ENCODE assay signal across 1 cellular context in the genomic region with DNA sequence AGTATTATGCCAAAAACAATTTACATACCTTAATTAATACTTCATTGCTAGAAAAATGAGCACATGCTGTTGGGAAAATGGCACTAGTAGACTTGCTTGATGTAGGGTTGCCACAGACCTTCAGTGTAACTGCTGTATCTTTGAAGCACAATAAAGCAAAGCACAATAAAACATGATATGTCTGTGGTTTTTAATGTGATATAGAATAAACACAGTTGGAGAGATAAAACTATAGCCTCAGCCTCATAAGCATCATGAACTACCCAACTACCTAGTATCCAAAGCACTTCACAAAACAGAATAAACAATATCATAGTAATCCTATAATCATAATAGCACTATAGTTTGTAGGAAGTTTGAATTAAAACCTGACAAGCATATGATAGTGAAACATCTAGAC.
TF ChIP-seq lines count a peak whose summit lies in the region.

No MANE protein-coding gene starts in this region.

TF ChIP-seq in HEK293, 187 proteins besides CTCF, POLR2A, EP300 and RAD21 (continued from another document and continues in another):
- TF ChIP-seq, protein P1, sequence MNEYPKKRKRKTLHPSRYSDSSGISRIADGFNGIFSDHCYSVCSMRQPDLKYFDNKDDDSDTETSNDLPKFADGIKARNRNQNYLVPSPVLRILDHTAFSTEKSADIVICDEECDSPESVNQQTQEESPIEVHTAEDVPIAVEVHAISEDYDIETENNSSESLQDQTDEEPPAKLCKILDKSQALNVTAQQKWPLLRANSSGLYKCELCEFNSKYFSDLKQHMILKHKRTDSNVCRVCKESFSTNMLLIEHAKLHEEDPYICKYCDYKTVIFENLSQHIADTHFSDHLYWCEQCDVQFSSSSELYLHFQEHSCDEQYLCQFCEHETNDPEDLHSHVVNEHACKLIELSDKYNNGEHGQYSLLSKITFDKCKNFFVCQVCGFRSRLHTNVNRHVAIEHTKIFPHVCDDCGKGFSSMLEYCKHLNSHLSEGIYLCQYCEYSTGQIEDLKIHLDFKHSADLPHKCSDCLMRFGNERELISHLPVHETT (tag by site-specific recombination; IDR thresholded peaks at IDR 0.05): no peak
- TF ChIP-seq ZNF623 (tag by site-specific recombination; IDR thresholded peaks at IDR 0.05): no peak
- TF ChIP-seq, protein P2, sequence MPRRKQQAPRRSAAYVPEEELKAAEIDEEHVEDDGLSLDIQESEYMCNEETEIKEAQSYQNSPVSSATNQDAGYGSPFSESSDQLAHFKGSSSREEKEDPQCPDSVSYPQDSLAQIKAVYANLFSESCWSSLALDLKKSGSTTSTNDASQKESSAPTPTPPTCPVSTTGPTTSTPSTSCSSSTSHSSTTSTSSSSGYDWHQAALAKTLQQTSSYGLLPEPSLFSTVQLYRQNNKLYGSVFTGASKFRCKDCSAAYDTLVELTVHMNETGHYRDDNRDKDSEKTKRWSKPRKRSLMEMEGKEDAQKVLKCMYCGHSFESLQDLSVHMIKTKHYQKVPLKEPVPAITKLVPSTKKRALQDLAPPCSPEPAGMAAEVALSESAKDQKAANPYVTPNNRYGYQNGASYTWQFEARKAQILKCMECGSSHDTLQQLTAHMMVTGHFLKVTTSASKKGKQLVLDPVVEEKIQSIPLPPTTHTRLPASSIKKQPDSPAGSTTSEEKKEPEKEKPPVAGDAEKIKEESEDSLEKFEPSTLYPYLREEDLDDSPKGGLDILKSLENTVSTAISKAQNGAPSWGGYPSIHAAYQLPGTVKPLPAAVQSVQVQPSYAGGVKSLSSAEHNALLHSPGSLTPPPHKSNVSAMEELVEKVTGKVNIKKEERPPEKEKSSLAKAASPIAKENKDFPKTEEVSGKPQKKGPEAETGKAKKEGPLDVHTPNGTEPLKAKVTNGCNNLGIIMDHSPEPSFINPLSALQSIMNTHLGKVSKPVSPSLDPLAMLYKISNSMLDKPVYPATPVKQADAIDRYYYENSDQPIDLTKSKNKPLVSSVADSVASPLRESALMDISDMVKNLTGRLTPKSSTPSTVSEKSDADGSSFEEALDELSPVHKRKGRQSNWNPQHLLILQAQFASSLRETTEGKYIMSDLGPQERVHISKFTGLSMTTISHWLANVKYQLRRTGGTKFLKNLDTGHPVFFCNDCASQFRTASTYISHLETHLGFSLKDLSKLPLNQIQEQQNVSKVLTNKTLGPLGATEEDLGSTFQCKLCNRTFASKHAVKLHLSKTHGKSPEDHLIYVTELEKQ (tag by site-specific recombination; IDR thresholded peaks at IDR 0.05; ENCODE audit: borderline replicate concordance): peak; percentile 88; the same call in 1 of the 2 replicates
- TF ChIP-seq GLI2 (tag by site-specific recombination; IDR thresholded peaks at IDR 0.05; ENCODE audit: borderline replicate concordance, low read depth): peak; percentile 64; the same call in 1 of the 2 replicates
- no peak for TF ChIP-seq ZBTB21 (tag by site-specific recombination; IDR thresholded peaks at IDR 0.05)
- no peak for TF ChIP-seq ZNF514 (tag by site-specific recombination; IDR thresholded peaks at IDR 0.05)
- TF ChIP-seq ZBTB20 (tag by site-specific recombination; IDR thresholded peaks at IDR 0.05): no peak
- no peak; the same call in 1 of the 2 replicates for TF ChIP-seq KLF10 (tag by site-specific recombination; IDR thresholded peaks at IDR 0.05)
- TF ChIP-seq MYNN (tag by site-specific recombination; IDR thresholded peaks at IDR 0.05; ENCODE audit: borderline replicate concordance): no peak
- TF ChIP-seq ZNF610 (tag by site-specific recombination; IDR thresholded peaks at IDR 0.05; ENCODE audit: borderline replicate concordance): no peak
- TF ChIP-seq ZNF660 (tag by site-specific recombination; IDR thresholded peaks at IDR 0.05): no peak
- no peak for TF ChIP-seq ZNF16 (tag by site-specific recombination; IDR thresholded peaks at IDR 0.05; ENCODE audit: low read depth)
- TF ChIP-seq ZBTB8A (tag by site-specific recombination; IDR thresholded peaks at IDR 0.05): no peak
- TF ChIP-seq ZFP69B (tag by site-specific recombination; IDR thresholded peaks at IDR 0.05): no peak
- peak; percentile 87 for TF ChIP-seq FEZF1 (tag by site-specific recombination; IDR thresholded peaks at IDR 0.05)
- TF ChIP-seq IKZF3 (tag by site-specific recombination; IDR thresholded peaks at IDR 0.05): peak; percentile 40; the same call in 1 of the 2 replicates
- TF ChIP-seq ZNF37A (tag by site-specific recombination; IDR thresholded peaks at IDR 0.05): no peak
- no peak for TF ChIP-seq WT1 (tag by site-specific recombination; IDR thresholded peaks at IDR 0.05)
- TF ChIP-seq ZNF776 (tag by site-specific recombination; IDR thresholded peaks at IDR 0.05; ENCODE audit: borderline replicate concordance): no peak
- TF ChIP-seq, protein P3, sequence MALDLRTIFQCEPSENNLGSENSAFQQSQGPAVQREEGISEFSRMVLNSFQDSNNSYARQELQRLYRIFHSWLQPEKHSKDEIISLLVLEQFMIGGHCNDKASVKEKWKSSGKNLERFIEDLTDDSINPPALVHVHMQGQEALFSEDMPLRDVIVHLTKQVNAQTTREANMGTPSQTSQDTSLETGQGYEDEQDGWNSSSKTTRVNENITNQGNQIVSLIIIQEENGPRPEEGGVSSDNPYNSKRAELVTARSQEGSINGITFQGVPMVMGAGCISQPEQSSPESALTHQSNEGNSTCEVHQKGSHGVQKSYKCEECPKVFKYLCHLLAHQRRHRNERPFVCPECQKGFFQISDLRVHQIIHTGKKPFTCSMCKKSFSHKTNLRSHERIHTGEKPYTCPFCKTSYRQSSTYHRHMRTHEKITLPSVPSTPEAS (tag by site-specific recombination; IDR thresholded peaks at IDR 0.05): no peak
- TF ChIP-seq, protein P4, sequence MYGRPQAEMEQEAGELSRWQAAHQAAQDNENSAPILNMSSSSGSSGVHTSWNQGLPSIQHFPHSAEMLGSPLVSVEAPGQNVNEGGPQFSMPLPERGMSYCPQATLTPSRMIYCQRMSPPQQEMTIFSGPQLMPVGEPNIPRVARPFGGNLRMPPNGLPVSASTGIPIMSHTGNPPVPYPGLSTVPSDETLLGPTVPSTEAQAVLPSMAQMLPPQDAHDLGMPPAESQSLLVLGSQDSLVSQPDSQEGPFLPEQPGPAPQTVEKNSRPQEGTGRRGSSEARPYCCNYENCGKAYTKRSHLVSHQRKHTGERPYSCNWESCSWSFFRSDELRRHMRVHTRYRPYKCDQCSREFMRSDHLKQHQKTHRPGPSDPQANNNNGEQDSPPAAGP (tag by site-specific recombination; IDR thresholded peaks at IDR 0.05): no peak
- TF ChIP-seq, protein P5, sequence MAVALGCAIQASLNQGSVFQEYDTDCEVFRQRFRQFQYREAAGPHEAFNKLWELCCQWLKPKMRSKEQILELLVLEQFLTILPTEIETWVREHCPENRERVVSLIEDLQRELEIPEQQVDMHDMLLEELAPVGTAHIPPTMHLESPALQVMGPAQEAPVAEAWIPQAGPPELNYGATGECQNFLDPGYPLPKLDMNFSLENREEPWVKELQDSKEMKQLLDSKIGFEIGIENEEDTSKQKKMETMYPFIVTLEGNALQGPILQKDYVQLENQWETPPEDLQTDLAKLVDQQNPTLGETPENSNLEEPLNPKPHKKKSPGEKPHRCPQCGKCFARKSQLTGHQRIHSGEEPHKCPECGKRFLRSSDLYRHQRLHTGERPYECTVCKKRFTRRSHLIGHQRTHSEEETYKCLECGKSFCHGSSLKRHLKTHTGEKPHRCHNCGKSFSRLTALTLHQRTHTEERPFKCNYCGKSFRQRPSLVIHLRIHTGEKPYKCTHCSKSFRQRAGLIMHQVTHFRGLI (tag by site-specific recombination; IDR thresholded peaks at IDR 0.05): no peak
- no peak for TF ChIP-seq ZNF24 (tag by site-specific recombination; IDR thresholded peaks at IDR 0.05)
- TF ChIP-seq ZNF555 (tag by site-specific recombination; conservative IDR thresholded peaks at IDR 0.05): no peak
- TF ChIP-seq, protein P6, sequence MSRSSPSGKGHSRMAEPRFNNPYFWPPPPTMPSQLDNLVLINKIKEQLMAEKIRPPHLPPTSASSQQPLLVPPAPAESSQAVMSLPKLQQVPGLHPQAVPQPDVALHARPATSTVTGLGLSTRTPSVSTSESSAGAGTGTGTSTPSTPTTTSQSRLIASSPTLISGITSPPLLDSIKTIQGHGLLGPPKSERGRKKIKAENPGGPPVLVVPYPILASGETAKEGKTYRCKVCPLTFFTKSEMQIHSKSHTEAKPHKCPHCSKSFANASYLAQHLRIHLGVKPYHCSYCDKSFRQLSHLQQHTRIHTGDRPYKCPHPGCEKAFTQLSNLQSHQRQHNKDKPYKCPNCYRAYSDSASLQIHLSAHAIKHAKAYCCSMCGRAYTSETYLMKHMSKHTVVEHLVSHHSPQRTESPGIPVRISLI (tag by site-specific recombination; IDR thresholded peaks at IDR 0.05): no peak
- no peak for TF ChIP-seq SETDB1 (IDR thresholded peaks at IDR 0.05; ENCODE audit: insufficient read length, low read length)
- no peak; the same call in 1 of the 2 replicates for TF ChIP-seq TRIM28 (IDR thresholded peaks at IDR 0.05; ENCODE audit: borderline replicate concordance, low read length)
- TF ChIP-seq OSR2 (tag by site-specific recombination; IDR thresholded peaks at IDR 0.05): peak; percentile 96
- TF ChIP-seq ZNF707 (tag by site-specific recombination; IDR thresholded peaks at IDR 0.05): no peak
- no peak for TF ChIP-seq ZNF132 (tag by site-specific recombination; IDR thresholded peaks at IDR 0.05; ENCODE audit: borderline replicate concordance)
- 0 out of 2 replicates have a peak, but pooled peaks have one; percentile 55 for TF ChIP-seq REPIN1 (tag by site-specific recombination; IDR thresholded peaks at IDR 0.05; ENCODE audit: low read depth)
- peak; percentile 76; the same call in 1 of the 2 replicates for TF ChIP-seq ZNF626 (tag by site-specific recombination; IDR thresholded peaks at IDR 0.05)
- no peak for TF ChIP-seq ZNF155 (tag by site-specific recombination; IDR thresholded peaks at IDR 0.05)
- TF ChIP-seq HOXC10 (CRISPR knock-in tag; IDR thresholded peaks at IDR 0.05): no peak
- TF ChIP-seq, protein P7, sequence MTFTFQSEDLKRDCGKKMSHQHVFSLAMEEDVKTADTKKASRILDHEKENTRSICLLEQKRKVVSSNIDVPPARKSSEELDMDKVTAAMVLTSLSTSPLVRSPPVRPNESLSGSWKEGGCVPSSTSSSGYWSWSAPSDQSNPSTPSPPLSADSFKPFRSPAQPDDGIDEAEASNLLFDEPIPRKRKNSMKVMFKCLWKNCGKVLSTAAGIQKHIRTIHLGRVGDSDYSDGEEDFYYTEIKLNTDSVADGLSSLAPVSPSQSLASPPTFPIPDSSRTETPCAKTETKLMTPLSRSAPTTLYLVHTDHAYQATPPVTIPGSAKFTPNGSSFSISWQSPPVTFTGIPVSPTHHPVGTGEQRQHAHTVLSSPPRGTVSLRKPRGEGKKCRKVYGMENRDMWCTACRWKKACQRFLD (tag by site-specific recombination; IDR thresholded peaks at IDR 0.05): no peak
- TF ChIP-seq, protein P8, sequence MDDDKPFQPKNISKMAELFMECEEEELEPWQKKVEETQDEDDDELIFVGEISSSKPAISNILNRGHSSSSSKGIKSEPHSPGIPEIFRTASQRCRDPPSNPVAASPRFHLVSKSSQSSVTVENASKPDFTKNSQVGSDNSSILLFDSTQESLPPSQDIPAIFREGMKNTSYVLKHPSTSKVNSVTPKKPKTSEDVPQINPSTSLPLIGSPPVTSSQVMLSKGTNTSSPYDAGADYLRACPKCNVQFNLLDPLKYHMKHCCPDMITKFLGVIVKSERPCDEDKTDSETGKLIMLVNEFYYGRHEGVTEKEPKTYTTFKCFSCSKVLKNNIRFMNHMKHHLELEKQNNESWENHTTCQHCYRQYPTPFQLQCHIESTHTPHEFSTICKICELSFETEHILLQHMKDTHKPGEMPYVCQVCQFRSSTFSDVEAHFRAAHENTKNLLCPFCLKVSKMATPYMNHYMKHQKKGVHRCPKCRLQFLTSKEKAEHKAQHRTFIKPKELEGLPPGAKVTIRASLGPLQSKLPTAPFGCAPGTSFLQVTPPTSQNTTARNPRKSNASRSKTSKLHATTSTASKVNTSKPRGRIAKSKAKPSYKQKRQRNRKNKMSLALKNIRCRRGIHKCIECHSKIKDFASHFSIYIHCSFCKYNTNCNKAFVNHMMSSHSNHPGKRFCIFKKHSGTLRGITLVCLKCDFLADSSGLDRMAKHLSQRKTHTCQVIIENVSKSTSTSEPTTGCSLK (tag by site-specific recombination; IDR thresholded peaks at IDR 0.05): no peak
- no peak for TF ChIP-seq ZNF48 (tag by site-specific recombination; IDR thresholded peaks at IDR 0.05)
- TF ChIP-seq ZNF292 (tag by site-specific recombination; IDR thresholded peaks at IDR 0.05; ENCODE audit: borderline replicate concordance, low read depth): no peak
- TF ChIP-seq ZNF677 (tag by site-specific recombination; IDR thresholded peaks at IDR 0.05): no peak
- TF ChIP-seq, protein P9, sequence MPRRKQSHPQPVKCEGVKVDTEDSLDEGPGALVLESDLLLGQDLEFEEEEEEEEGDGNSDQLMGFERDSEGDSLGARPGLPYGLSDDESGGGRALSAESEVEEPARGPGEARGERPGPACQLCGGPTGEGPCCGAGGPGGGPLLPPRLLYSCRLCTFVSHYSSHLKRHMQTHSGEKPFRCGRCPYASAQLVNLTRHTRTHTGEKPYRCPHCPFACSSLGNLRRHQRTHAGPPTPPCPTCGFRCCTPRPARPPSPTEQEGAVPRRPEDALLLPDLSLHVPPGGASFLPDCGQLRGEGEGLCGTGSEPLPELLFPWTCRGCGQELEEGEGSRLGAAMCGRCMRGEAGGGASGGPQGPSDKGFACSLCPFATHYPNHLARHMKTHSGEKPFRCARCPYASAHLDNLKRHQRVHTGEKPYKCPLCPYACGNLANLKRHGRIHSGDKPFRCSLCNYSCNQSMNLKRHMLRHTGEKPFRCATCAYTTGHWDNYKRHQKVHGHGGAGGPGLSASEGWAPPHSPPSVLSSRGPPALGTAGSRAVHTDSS (tag by site-specific recombination; IDR thresholded peaks at IDR 0.05): 0 out of 2 replicates have a peak, but pooled peaks have one; percentile 32
- no peak for TF ChIP-seq ZNF560 (tag by site-specific recombination; IDR thresholded peaks at IDR 0.05; ENCODE audit: borderline replicate concordance)
- TF ChIP-seq ZNF791 (tag by site-specific recombination; IDR thresholded peaks at IDR 0.05): no peak
- TF ChIP-seq, protein P10, sequence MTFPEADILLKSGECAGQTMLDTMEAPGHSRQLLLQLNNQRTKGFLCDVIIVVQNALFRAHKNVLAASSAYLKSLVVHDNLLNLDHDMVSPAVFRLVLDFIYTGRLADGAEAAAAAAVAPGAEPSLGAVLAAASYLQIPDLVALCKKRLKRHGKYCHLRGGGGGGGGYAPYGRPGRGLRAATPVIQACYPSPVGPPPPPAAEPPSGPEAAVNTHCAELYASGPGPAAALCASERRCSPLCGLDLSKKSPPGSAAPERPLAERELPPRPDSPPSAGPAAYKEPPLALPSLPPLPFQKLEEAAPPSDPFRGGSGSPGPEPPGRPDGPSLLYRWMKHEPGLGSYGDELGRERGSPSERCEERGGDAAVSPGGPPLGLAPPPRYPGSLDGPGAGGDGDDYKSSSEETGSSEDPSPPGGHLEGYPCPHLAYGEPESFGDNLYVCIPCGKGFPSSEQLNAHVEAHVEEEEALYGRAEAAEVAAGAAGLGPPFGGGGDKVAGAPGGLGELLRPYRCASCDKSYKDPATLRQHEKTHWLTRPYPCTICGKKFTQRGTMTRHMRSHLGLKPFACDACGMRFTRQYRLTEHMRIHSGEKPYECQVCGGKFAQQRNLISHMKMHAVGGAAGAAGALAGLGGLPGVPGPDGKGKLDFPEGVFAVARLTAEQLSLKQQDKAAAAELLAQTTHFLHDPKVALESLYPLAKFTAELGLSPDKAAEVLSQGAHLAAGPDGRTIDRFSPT (tag by site-specific recombination; IDR thresholded peaks at IDR 0.05): no peak
